Comparison of ENCODE assay signal across 19 cellular contexts in genomic region chr9:13992136-13992798, GRCh38.
A peak's percentile ranks its signal among the peaks of the same experiment; 100 is the strongest.
DNase-seq lines count a peak whose midpoint lies in the region; ATAC-seq and TF ChIP-seq lines count a peak whose summit lies in the region.
"Had no signal": no experiment of that assay in that cellular context is flagged by ENCODE, and none has a peak within 500 bp of the region (broad histone marks: within the 10 kb centered on the region; RNA-seq: fewer than 3 reads in every experiment).

No MANE protein-coding gene starts in this region.

- peaks cover 5% of the 10 kb centered on the region in 2 donors for H3K9me3 Mint-ChIP-seq in stimulated activated naive B cell treated with anti-CD40 and anti-IgM and Interleukin-4, amounts not matched to agents 10 μg/mL and 1 μg/mL and 100 μg/mL, for 72 hours

- H3K4me1 ChIP-seq in osteoblast (ENCODE audit: insufficient read depth, low read length), result peaks cover 4% of the 10 kb centered on the region
- H3K4me1 ChIP-seq: Caco-2, colonic mucosa, pancreas, vagina had no signal

- TF ChIP-seq CTCF in choroid plexus epithelial cell (conservative IDR thresholded peaks at IDR 0.05; ENCODE audit: low read depth, low read length), result no peak
- TF ChIP-seq CTCF in osteoblast (IDR thresholded peaks at IDR 0.05; ENCODE audit: extremely low read depth, low read depth, low read length), result no peak

- no peak overlapping the region for H3K27ac ChIP-seq in osteoblast (ENCODE audit: low read depth, low read length)
- H3K27ac ChIP-seq: colonic mucosa, pancreas, vagina had no signal

- no peak for ATAC-seq in HG03439 (IDR thresholded peaks at IDR 0.05; ENCODE audit: unreplicated experiment)
- ATAC-seq in stimulated activated naive B cell treated with anti-CD40 and anti-IgM and Interleukin-4, amounts not matched to agents 10 μg/mL and 1 μg/mL and 100 μg/mL, for 72 hours (replicated peaks), result no peak
- ATAC-seq: pancreas had no signal

- DNase-seq in H4 (ENCODE audit: low spot score), result peak; percentile 12
- peak; percentile 93 for DNase-seq in NCI-H345 (lab: John Stamatoyannopoulos, UW)
- DNase-seq in choroid plexus epithelial cell (ENCODE audit: low read depth), result peak; percentile 83
- DNase-seq in osteoblast (ENCODE audit: insufficient read length, low spot score, missing footprints), result peak; percentile 66
- no peak for DNase-seq in cerebellum (ENCODE audit: low spot score)
- DNase-seq in stimulated activated naive B cell treated with anti-CD40 and anti-IgM and Interleukin-4, amounts not matched to agents 10 μg/mL and 1 μg/mL and 100 μg/mL, for 72 hours, result no peak
- DNase-seq: activated CD4-positive, alpha-beta T cell treated with anti-CD3 and anti-CD28 coated beads, Interleukin-2, amount 50 U/mL, for 4 hours; activated naive CD4-positive, alpha-beta T cell; activated T-cell treated with anti-CD3 and anti-CD28 coated beads for 4 hours; anterior cingulate cortex; Caco-2; colonic mucosa; HCEC 1CT; NCI-H1048; pancreas; stimulated activated CD4-positive, alpha-beta T cell treated with anti-CD3 and anti-CD28 coated beads, Interleukin-2, amount 100 ng/mL, for 48 hours; substantia nigra had no signal

- no peaks in the 10 kb centered on the region for H4K20me1 ChIP-seq in osteoblast (ENCODE audit: insufficient read depth, low read length)

- H3K36me3 ChIP-seq in osteoblast (ENCODE audit: insufficient read depth, low read length), result no peaks in the 10 kb centered on the region
- H3K36me3 ChIP-seq: colonic mucosa, pancreas, vagina had no signal

- H3K27ac Mint-ChIP-seq in stimulated activated naive B cell treated with anti-CD40 and anti-IgM and Interleukin-4, amounts not matched to agents 10 μg/mL and 1 μg/mL and 100 μg/mL, for 72 hours, result no peak overlapping the region

- H3K4me1 Mint-ChIP-seq in stimulated activated naive B cell treated with anti-CD40 and anti-IgM and Interleukin-4, amounts not matched to agents 10 μg/mL and 1 μg/mL and 100 μg/mL, for 72 hours, result no peaks in the 10 kb centered on the region

- H2AFZ ChIP-seq in osteoblast (ENCODE audit: low read length), result peak overlapping the region; percentile 54

- H3K27me3 Mint-ChIP-seq in stimulated activated naive B cell treated with anti-CD40 and anti-IgM and Interleukin-4, amounts not matched to agents 10 μg/mL and 1 μg/mL and 100 μg/mL, for 72 hours, result no peaks in the 10 kb centered on the region

- no peak overlapping the region for H3K4me3 Mint-ChIP-seq in stimulated activated naive B cell treated with anti-CD40 and anti-IgM and Interleukin-4, amounts not matched to agents 10 μg/mL and 1 μg/mL and 100 μg/mL, for 72 hours

- H3K36me3 Mint-ChIP-seq in stimulated activated naive B cell treated with anti-CD40 and anti-IgM and Interleukin-4, amounts not matched to agents 10 μg/mL and 1 μg/mL and 100 μg/mL, for 72 hours, result no peaks in the 10 kb centered on the region

- H3K4me3 ChIP-seq in choroid plexus epithelial cell (ENCODE audit: low read depth, low read length), result no peak overlapping the region
- no peak overlapping the region for H3K4me3 ChIP-seq in osteoblast (ENCODE audit: insufficient read depth, low read length)
- H3K4me3 ChIP-seq: colonic mucosa, pancreas, vagina had no signal

- no peaks in the 10 kb centered on the region for H3K79me2 ChIP-seq in osteoblast (ENCODE audit: insufficient read depth, low read length)

- H3K9me3 ChIP-seq in osteoblast (ENCODE audit: low read depth, low read length), result no peaks in the 10 kb centered on the region
- H3K9me3 ChIP-seq: Caco-2, colonic mucosa, pancreas, vagina had no signal

- no peak overlapping the region for H3K4me2 ChIP-seq in osteoblast (ENCODE audit: insufficient read depth, low read length)

- H3K27me3 ChIP-seq in osteoblast (ENCODE audit: insufficient read depth, low read length), result peaks cover 2% of the 10 kb centered on the region
- H3K27me3 ChIP-seq: colonic mucosa, pancreas, vagina had no signal

Comparison
In these comparisons a context has a peak if more than half of its experiments do, and no peak if none do; other contexts are left out.
1. DNase-seq: peak in H4 (single experiment), NCI-H345 (single experiment), choroid plexus epithelial cell (single experiment) and osteoblast (single experiment); none in cerebellum (single experiment) and stimulated activated naive B cell treated with anti-CD40 and anti-IgM and Interleukin-4, amounts not matched to agents 10 μg/mL and 1 μg/mL and 100 μg/mL, for 72 hours (single experiment).